ENCODE assay signal across 8 cellular contexts in the genomic region with DNA sequence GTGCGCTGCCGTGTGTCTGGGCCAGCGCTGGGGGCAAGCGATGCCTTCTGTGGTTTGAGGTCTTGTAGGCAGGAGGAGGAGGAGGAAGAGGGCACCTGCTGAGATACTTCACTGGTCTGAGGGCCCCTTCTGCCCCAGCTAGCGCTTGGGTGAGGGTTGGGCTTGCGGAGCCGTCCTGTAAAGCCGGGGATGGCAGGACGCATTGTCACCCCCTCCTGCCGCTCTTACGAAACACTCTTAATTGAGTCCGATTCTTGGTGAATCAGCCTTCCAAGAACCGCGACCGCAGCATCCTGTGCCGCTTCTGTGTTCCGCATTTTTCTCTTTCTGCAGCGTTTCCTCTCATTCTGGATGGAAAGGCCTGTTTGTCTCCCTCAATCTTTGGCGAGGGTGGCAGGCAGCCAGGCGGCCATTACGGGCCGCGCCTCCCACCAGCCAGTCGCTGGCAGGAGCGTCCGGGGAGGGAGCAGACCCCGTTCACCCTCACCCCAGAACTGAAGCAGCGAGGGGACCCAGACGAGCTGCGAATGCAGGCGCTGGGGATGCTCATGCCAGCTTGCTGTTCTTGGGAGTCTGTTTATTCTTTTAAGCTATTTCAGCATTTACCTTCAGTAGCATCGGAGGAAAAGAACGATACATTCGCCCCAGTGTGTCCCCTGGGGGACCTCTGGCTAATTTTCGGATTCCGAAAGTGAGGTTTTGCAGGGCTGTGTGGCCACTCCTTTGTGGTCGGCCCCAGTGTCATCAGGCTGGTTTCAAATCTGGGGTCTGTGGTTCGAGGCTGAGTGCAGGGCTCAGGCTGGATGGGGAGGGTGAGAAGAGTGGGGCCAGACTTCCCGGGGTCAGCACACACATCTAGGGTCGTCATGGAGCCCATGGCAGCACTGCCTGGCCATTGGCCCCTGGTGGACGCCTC.
DNase-seq lines count a peak whose midpoint lies in the region; ATAC-seq and FAIRE-seq lines count a peak whose summit lies in the region.

No MANE protein-coding gene starts in this region.

- ATAC-seq in HG02642 (IDR thresholded peaks at IDR 0.05; ENCODE audit: poor library complexity, unreplicated experiment) (peak; percentile 45), Right ventricle myocardium inferior (peak; percentile 83)

- H3K27ac Mint-ChIP-seq in activated naive CD8-positive, alpha-beta T cell: peak overlapping the region; percentile 91

- H3K27me3 Mint-ChIP-seq in activated naive CD8-positive, alpha-beta T cell: no peaks in the 10 kb centered on the region

- intact Hi-C loops in Right ventricle myocardium inferior (cut with DNase I): no loop called here

- H3K9me3 Mint-ChIP-seq in activated naive CD8-positive, alpha-beta T cell (ENCODE audit: low read depth): no peaks in the 10 kb centered on the region

- peak overlapping the region; percentile 84 for H3K4me3 Mint-ChIP-seq in activated naive CD8-positive, alpha-beta T cell

- DNase-seq in DMS79 (lab: John Stamatoyannopoulos, UW) (peak; percentile 61), SKM-1 treated with dmso at 0.1 percent for 144 hours (lab: John Stamatoyannopoulos, UW; ENCODE audit: unreplicated experiment) (peak; percentile 99), Right ventricle myocardium inferior (ENCODE audit: missing footprints) (peak; percentile 93), renal cortical epithelial cell (ENCODE audit: low read depth) (peak; percentile 14), urothelium cell line (ENCODE audit: low spot score) (peak; percentile 87), NCI-H187 treated with DMSO at 0.1 percent for 48 hours (lab: John Stamatoyannopoulos, UW) (no peak)

- H3K36me3 Mint-ChIP-seq in activated naive CD8-positive, alpha-beta T cell: peaks cover 4% of the 10 kb centered on the region

- FAIRE-seq in urothelium cell line (lab: Jason Lieb, UNC): peak; percentile 23

- H3K4me1 Mint-ChIP-seq in activated naive CD8-positive, alpha-beta T cell (ENCODE audit: low read depth): peaks cover 77% of the 10 kb centered on the region
